Comparison of ENCODE assay signal across 8 cellular contexts in genomic region chr11:96254087-96254486, GRCh38.
A peak's percentile ranks its signal among the peaks of the same experiment; 100 is the strongest.
DNase-seq lines count a peak whose midpoint lies in the region; ATAC-seq and TF ChIP-seq lines count a peak whose summit lies in the region.

No MANE protein-coding gene starts in this region.

- intact Hi-C loops in breast epithelium (cut with DNase I; ENCODE audit: low total_unique reads), result no loop called here

- no peak overlapping the region for H3K9ac ChIP-seq in HUES48 (ENCODE audit: low read depth, low read length)

- TF ChIP-seq POLR2A in breast epithelium (IDR thresholded peaks at IDR 0.05), result no peak

- peak; percentile 71 for ATAC-seq in GM21390 (IDR thresholded peaks at IDR 0.05; ENCODE audit: unreplicated experiment)
- ATAC-seq in HG02970 (IDR thresholded peaks at IDR 0.05; ENCODE audit: low FRiP score, unreplicated experiment), result no peak

- H3K27ac ChIP-seq in HUES48 (ENCODE audit: low read depth, low read length), result peak overlapping the region; percentile 40
- peak overlapping the region; percentile 72 to 84 for H3K27ac ChIP-seq in breast epithelium
- H3K27ac ChIP-seq in neutrophil, result peak overlapping the region; percentile 57

- no peak overlapping the region; the same call in 1 of the 2 replicates for H3K4me3 ChIP-seq in HUES48 (ENCODE audit: low read depth, low read length)
- H3K4me3 ChIP-seq in breast epithelium, result peak overlapping the region in 2 of 3 donors; percentile 4 to 20
- H3K4me3 ChIP-seq in neutrophil (ENCODE audit: low read depth in 1 of 2, low read length in 1 of 2), result peak overlapping the region; percentile 26 to 39

- H3K27me3 ChIP-seq in HUES48 (ENCODE audit: control insufficient read depth, insufficient read depth, low read length) (no peaks in the 10 kb centered on the region), breast epithelium (no peaks in the 10 kb centered on the region), neutrophil (no peaks in the 10 kb centered on the region)

- TF ChIP-seq CTCF in breast epithelium (IDR thresholded peaks at IDR 0.05), result no peak
- TF ChIP-seq CTCF in neutrophil (IDR thresholded peaks at IDR 0.05), result no peak

- H3K4me1 ChIP-seq in HUES48 (ENCODE audit: control insufficient read depth, insufficient read depth, low read length) (peaks cover 26% of the 10 kb centered on the region), breast epithelium (peaks cover 9 to 26% of the 10 kb centered on the region in 2 donors), neutrophil (ENCODE audit: control insufficient read depth in 1 of 2, insufficient read depth in 1 of 2, low read depth in 1 of 2, low read length in 1 of 2) (peaks cover 55 to 57% of the 10 kb centered on the region in 2 experiments)

- no peaks in the 10 kb centered on the region for H3K9me3 ChIP-seq in HUES48 (ENCODE audit: control insufficient read depth, insufficient read depth, low read length)
- H3K9me3 ChIP-seq in breast epithelium, result no peaks in the 10 kb centered on the region
- no peaks in the 10 kb centered on the region for H3K9me3 ChIP-seq in neutrophil

- H3K36me3 ChIP-seq in HUES48 (ENCODE audit: control insufficient read depth, insufficient read depth, low read length) (no peaks in the 10 kb centered on the region), breast epithelium (no peaks in the 10 kb centered on the region), neutrophil (no peaks in the 10 kb centered on the region)

- DNase-seq in Daoy (ENCODE audit: low read depth), result peak; percentile 69
- DNase-seq in breast epithelium (ENCODE audit: low spot score in 2 of 2), result peak in 1 of 2 donors; percentile 69
- DNase-seq in DMS153 (lab: John Stamatoyannopoulos, UW), result no peak
- no peak for DNase-seq in stimulated activated CD4-positive, alpha-beta T cell treated with anti-CD3 and anti-CD28 coated beads, Interleukin-4, amount 100 ng/mL, for 24 hours
